Comparison of ENCODE assay signal across 8 cellular contexts in the genomic region with DNA sequence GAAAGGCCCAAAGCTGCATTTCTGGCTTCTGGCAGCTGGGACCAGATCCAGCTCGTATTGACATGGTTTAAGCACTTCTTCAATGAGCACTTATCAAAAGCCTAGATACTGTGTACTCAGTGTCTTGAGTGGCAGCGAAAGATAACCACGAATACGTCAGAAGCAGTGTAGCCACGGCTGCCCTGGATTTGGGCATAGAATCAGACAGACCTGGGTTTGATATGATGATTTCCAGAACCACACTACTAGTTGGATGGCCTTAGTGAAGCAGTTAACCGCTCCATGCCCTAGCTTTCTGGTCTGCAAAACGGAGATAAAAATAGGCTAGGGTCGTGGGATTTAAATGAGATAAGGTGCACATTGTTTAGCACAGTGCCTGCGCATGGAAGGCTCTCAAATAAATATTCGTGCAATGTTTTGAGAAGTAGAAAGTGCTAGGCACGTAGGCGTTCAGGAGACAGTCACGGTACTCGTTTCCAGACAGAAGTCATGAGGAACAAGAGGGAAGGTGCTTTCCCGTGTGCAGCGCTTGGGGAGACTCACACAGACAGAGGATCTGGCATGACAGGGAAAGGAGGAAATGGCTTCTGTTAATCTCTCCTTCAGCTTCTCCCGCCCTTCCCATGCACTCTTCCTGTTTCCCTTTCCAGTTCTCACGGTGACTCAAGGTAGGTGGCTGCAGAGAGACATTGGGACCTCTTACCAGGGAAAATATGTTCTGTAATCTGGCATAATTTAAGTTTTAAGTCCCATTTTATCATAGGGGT.
A peak's percentile ranks its signal among the peaks of the same experiment; 100 is the strongest.
DNase-seq lines count a peak whose midpoint lies in the region; ATAC-seq and TF ChIP-seq lines count a peak whose summit lies in the region.

No MANE protein-coding gene starts in this region.

- peak overlapping the region; percentile 89 for H3K27ac Mint-ChIP-seq in Caco-2 (ENCODE audit: unreplicated experiment)

- peak overlapping the region; percentile 81 for H3K4me3 Mint-ChIP-seq in Caco-2 (ENCODE audit: unreplicated experiment)

- POLR2A ChIA-PET in Caco-2 (lab: Charles Lee), result interaction anchor here (0.6 to 3.0 kb wide), 24 partner anchors 12 to 555 kb away, joined by 3 to 75 read pairs (median 7); a partner anchor contains a TSS

- no peaks in the 10 kb centered on the region for H3K27me3 Mint-ChIP-seq in Caco-2 (ENCODE audit: insufficient read depth, unreplicated experiment)

- ATAC-seq in GM21723 (IDR thresholded peaks at IDR 0.05; ENCODE audit: unreplicated experiment) (peak; percentile 29), left colon (peak; percentile 64)

- peaks cover 26% of the 10 kb centered on the region for H3K4me1 Mint-ChIP-seq in Caco-2 (ENCODE audit: low read depth, unreplicated experiment)

- CTCF ChIA-PET in Caco-2 (lab: Charles Lee), result interaction anchor here (0.7 to 2.3 kb wide), 12 partner anchors 12 to 916 kb away, joined by 3 to 26 read pairs (median 6); a partner anchor contains a TSS

- DNase-seq in Caco-2, result peak; percentile 24 to 39
- DNase-seq in LoVo (ENCODE audit: low spot score), result peak; percentile 65
- peak; percentile 62 to 74 for DNase-seq in left colon
- peak; percentile 40 for DNase-seq in stimulated activated CD8-positive, alpha-beta memory T cell treated with anti-CD3 and anti-CD28 coated beads, Interleukin-4, amount 100 ng/mL, for 48 hours
- no peak for DNase-seq in COR-L47 (lab: John Stamatoyannopoulos, UW)
- no peak for DNase-seq in epidermal melanocyte (ENCODE audit: insufficient read length, low spot score)

- no peak for TF ChIP-seq CTCF in Caco-2 (IDR thresholded peaks at IDR 0.05; ENCODE audit: insufficient read depth in 1 of 2, low read depth in 1 of 2, low read length in 1 of 2, severe bottlenecking in 1 of 2, unreplicated experiment in 1 of 2)

- no peaks in the 10 kb centered on the region for H3K9me3 Mint-ChIP-seq in Caco-2 (ENCODE audit: unreplicated experiment)

- peaks cover 26% of the 10 kb centered on the region for H3K4me1 ChIP-seq in Caco-2

- H3K9me3 ChIP-seq in Caco-2, result no peaks in the 10 kb centered on the region

- H3K4me3 ChIP-seq in Caco-2 (ENCODE audit: low read depth, low read length), result peak overlapping the region; percentile 58

- H3K36me3 ChIP-seq in Caco-2 (ENCODE audit: control insufficient read depth, insufficient read depth, low read length), result no peaks in the 10 kb centered on the region

- peak overlapping the region; percentile 98 for H3K27ac ChIP-seq in angular gyrus (ENCODE audit: low read depth, low read length)

- BruUV-seq in Caco-2 (replicated peaks; lab: Mats Ljungman, UMichigan), result TSS peak; percentile 70

- no peaks in the 10 kb centered on the region for H3K27me3 ChIP-seq in Caco-2 (replicated peaks; ENCODE audit: control insufficient read depth, insufficient read depth, low read length)

- intact Hi-C loops in Caco-2 (cut with micrococcal nuclease; ENCODE audit: unreplicated experiment) (loop anchor here (1.0 to 5.0 kb wide), 5 partner anchors 26 to 532 kb away; a partner anchor contains a TSS), left colon (cut with DNase I, micrococcal nuclease) (loop anchor here (5.0 to 10.0 kb wide), 4 partner anchors 38 to 555 kb away; a partner anchor contains a TSS)

- peaks cover 13% of the 10 kb centered on the region for H3K36me3 Mint-ChIP-seq in Caco-2 (ENCODE audit: insufficient read depth, unreplicated experiment)

Comparison
In these comparisons a context has a peak if more than half of its experiments do, and no peak if none do; other contexts are left out.
1. DNase-seq: peak in Caco-2 (2 of 2), LoVo (single experiment), left colon (2 of 2) and stimulated activated CD8-positive, alpha-beta memory T cell treated with anti-CD3 and anti-CD28 coated beads, Interleukin-4, amount 100 ng/mL, for 48 hours (single experiment); none in COR-L47 (single experiment) and epidermal melanocyte (single experiment).